ENCODE assay signal across 22 cellular contexts in genomic region chr1:239765163-239765562, GRCh38.
"Had no signal": no experiment of that assay in that cellular context is flagged by ENCODE, and none has a peak within 500 bp of the region (broad histone marks: within the 10 kb centered on the region; RNA-seq: fewer than 3 reads in every experiment).

No MANE protein-coding gene starts in this region.

- H3K27ac Mint-ChIP-seq: activated CD4-positive, alpha-beta T cell treated with anti-CD3 and anti-CD28 coated beads, Interleukin-2, amount 10 ng/mL, durations not matched to agents 7 days and 5 days; activated naive CD8-positive, alpha-beta T cell; activated T-cell treated with anti-CD3 and anti-CD28 coated beads, Interleukin-2, amount 50 U/mL, for 72 hours; progenitor cell of endocrine pancreas had no signal

- H3K27ac ChIP-seq: body of pancreas, esophagus muscularis mucosa, hepatocyte, right atrium auricular region, skin epidermis, tibial artery, uterus had no signal

- H3K9me3 ChIP-seq: body of pancreas, esophagus muscularis mucosa, right atrium auricular region, tibial artery, uterus had no signal

- DNase-seq: activated CD4-positive, alpha-beta T cell treated with anti-CD3 and anti-CD28 coated beads, Interleukin-2, amount 10 ng/mL, durations not matched to agents 7 days and 5 days; activated CD8-positive, alpha-beta memory T cell treated with anti-CD3 and anti-CD28 coated beads, Interleukin-2, amount 50 U/mL, for 48 hours; activated gamma-delta T cell treated with Interleukin-2 at 50 U/mL for 16 hours; activated T-cell treated with anti-CD3 and anti-CD28 coated beads, Interleukin-2, amount 50 U/mL, for 72 hours; amygdala; body of pancreas; caudate nucleus; mesenchymal stem cell; stimulated activated CD4-positive, alpha-beta T cell treated with anti-CD3 and anti-CD28 coated beads, Interleukin-15, amount 100 ng/mL, for 24 hours; stimulated activated CD4-positive, alpha-beta T cell treated with anti-CD3 and anti-CD28 coated beads, Interleukin-4, amount 100 ng/mL, for 24 hours; stimulated activated naive CD4-positive, alpha-beta T cell; tibial artery; uterus had no signal

- H3K36me3 ChIP-seq: esophagus muscularis mucosa, right atrium auricular region, tibial artery, uterus had no signal

- H3K4me1 ChIP-seq: body of pancreas, right atrium auricular region, tibial artery, uterus had no signal

- FAIRE-seq: colon, endometrium had no signal

- ATAC-seq: activated T-cell treated with anti-CD3 and anti-CD28 coated beads, Interleukin-2, amount 50 U/mL, for 72 hours; body of pancreas had no signal

- H3K27me3 Mint-ChIP-seq: activated CD4-positive, alpha-beta T cell treated with anti-CD3 and anti-CD28 coated beads, Interleukin-2, amount 10 ng/mL, durations not matched to agents 7 days and 5 days; activated naive CD8-positive, alpha-beta T cell; progenitor cell of endocrine pancreas had no signal

- H3K79me2 ChIP-seq: hepatocyte had no signal

- H3K9me3 Mint-ChIP-seq: activated CD4-positive, alpha-beta T cell treated with anti-CD3 and anti-CD28 coated beads, Interleukin-2, amount 10 ng/mL, durations not matched to agents 7 days and 5 days; activated T-cell treated with anti-CD3 and anti-CD28 coated beads, Interleukin-2, amount 50 U/mL, for 72 hours; nephron had no signal

- H2AFZ ChIP-seq: hepatocyte had no signal

- H3K4me3 ChIP-seq: body of pancreas, esophagus muscularis mucosa, hepatocyte, right atrium auricular region, skin epidermis, tibial artery, uterus had no signal

- H3K4me2 ChIP-seq: hepatocyte had no signal

- H3K4me1 Mint-ChIP-seq: activated CD4-positive, alpha-beta T cell treated with anti-CD3 and anti-CD28 coated beads, Interleukin-2, amount 10 ng/mL, durations not matched to agents 7 days and 5 days had no signal

- H3K4me3 Mint-ChIP-seq: activated CD4-positive, alpha-beta T cell treated with anti-CD3 and anti-CD28 coated beads, Interleukin-2, amount 10 ng/mL, durations not matched to agents 7 days and 5 days; activated naive CD8-positive, alpha-beta T cell; activated T-cell treated with anti-CD3 and anti-CD28 coated beads, Interleukin-2, amount 50 U/mL, for 72 hours; nephron had no signal

- H3K27me3 ChIP-seq: body of pancreas, esophagus muscularis mucosa, hepatocyte, right atrium auricular region, tibial artery, uterus had no signal
